ENCODE assay signal across 1 cellular context in genomic region chr13:112562786-112563383, GRCh38.
TF ChIP-seq lines count a peak whose summit lies in the region.

No MANE protein-coding gene starts in this region.

TF ChIP-seq in liver, 16 proteins besides CTCF, POLR2A, EP300 and RAD21 (continued from another document):
- TF ChIP-seq ZBTB33 (IDR thresholded peaks at IDR 0.05): peak; percentile 61
- TF ChIP-seq FOXA2 (IDR thresholded peaks at IDR 0.05): no peak
- peak; percentile 58 for TF ChIP-seq SP1 (IDR thresholded peaks at IDR 0.05)
- TF ChIP-seq GABPA (IDR thresholded peaks at IDR 0.05 in 1 of 2, conservative IDR thresholded peaks at IDR 0.05 in 1 of 2): peak in 1 of 2 donors; percentile 26
- no peak for TF ChIP-seq ATF3 (IDR thresholded peaks at IDR 0.05)
- peak in 1 of 2 donors; percentile 74 for TF ChIP-seq JUND (IDR thresholded peaks at IDR 0.05)
- TF ChIP-seq EGR1 (IDR thresholded peaks at IDR 0.05; ENCODE audit: low read depth in 2 of 2): peak in 1 of 2 donors; percentile 51
- peak in 1 of 2 donors; percentile 87 for TF ChIP-seq RXRA (IDR thresholded peaks at IDR 0.05)
- TF ChIP-seq FOXA1 (IDR thresholded peaks at IDR 0.05): peak; percentile 61
- no peak for TF ChIP-seq NR2F2 (IDR thresholded peaks at IDR 0.05)
